In the genomic region with DNA sequence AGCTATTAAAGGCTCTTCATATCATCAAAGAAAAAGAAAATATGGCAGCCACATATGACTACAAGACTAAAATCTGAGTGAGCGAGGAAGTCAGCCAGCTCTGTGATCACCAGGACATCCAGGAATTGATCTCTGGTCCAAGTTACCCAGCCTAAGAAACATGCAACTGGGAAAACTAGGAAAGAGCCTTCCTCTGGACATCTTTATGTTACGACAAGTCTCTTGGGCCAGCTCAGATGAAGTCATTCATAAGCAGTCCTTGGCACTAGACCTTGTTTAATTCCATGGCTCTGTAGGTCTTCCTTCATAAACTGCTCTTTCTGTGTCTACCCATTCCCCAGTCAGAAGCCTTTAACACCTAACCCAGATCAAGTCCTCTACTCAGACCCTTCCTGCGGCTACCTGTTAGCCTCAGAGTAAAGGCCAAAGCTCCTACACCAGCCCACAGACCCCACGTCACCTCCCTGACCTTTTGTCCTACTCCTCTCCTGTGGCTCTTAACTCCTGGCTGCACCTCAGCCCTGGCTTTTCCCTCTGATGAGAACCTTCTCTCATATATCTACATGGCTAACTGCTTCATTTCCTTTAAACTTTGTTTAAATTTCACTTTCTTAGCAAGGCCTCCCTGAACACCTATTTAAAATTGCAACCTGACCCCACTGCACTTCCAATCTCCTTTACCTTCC, we compare ENCODE assay signal across 19 cellular contexts.
"Had no signal": no experiment of that assay in that cellular context is flagged by ENCODE, and none has a peak within 500 bp of the region (broad histone marks: within the 10 kb centered on the region; RNA-seq: fewer than 3 reads in every experiment).

No MANE protein-coding gene starts in this region.

- H3K9me3 ChIP-seq: Peyer's patch had no signal

- H3K27me3 ChIP-seq: Peyer's patch had no signal

- H3K4me3 ChIP-seq: Peyer's patch had no signal

- ATAC-seq: activated CD4-positive, CD25-positive, alpha-beta regulatory T cell treated with anti-CD3 and anti-CD28 coated beads, Interleukin-2, amount 50 U/mL, for 24 hours; activated CD8-positive, alpha-beta memory T cell treated with anti-CD3 and anti-CD28 coated beads, Interleukin-2, amount 10 ng/mL, durations not matched to agents 7 days and 5 days; activated CD8-positive, alpha-beta T cell treated with anti-CD3 and anti-CD28 coated beads, Interleukin-2, amount 10 ng/mL, durations not matched to agents 7 days and 5 days; activated naive CD4-positive, alpha-beta T cell treated with anti-CD3 and anti-CD28 coated beads, Interleukin-2, amount 50 U/mL, for 72 hours; activated naive CD8-positive, alpha-beta T cell treated with anti-CD3 and anti-CD28 coated beads, Interleukin-2, amount 50 U/mL, for 24 hours had no signal

- H3K36me3 ChIP-seq: Peyer's patch had no signal

- DNase-seq: activated CD4-positive, alpha-beta T cell treated with anti-CD3 and anti-CD28 coated beads for 4 hours; activated CD8-positive, alpha-beta memory T cell treated with anti-CD3 and anti-CD28 coated beads, Interleukin-2, amount 10 ng/mL, durations not matched to agents 7 days and 5 days; activated CD8-positive, alpha-beta T cell treated with anti-CD3 and anti-CD28 coated beads, Interleukin-2, amount 10 ng/mL, durations not matched to agents 7 days and 5 days; activated effector memory CD4-positive, alpha-beta T cell treated with anti-CD3 and anti-CD28 coated beads, Interleukin-2, amount 50 U/mL, for 16 hours; activated naive CD4-positive, alpha-beta T cell treated with Interleukin-2 at 50 U/mL for 16 hours; activated naive CD8-positive, alpha-beta T cell treated with anti-CD3 and anti-CD28 coated beads, Interleukin-2, amount 50 U/mL, for 24 hours; activated T-cell treated with anti-CD3 and anti-CD28 coated beads, Interleukin-2, amount 50 U/mL, for 24 hours; amniotic stem cell; KG1; NCI-H1092 treated with DMSO at 0.1 percent for 48 hours; NCI-H1417 treated with DMSO at 0.1 percent for 48 hours; NCI-H1694; NCI-H2029; NCI-H524; Peyer's patch; SHP77 treated with DMSO at 0.1 percent for 48 hours had no signal

- H3K27ac ChIP-seq: Peyer's patch, RWPE1 had no signal

- H3K4me1 ChIP-seq: Peyer's patch had no signal
